Comparison of ENCODE assay signal across 17 cellular contexts in genomic region chr6:111282564-111282963, GRCh38.
DNase-seq lines count a peak whose midpoint lies in the region; ATAC-seq, FAIRE-seq and TF ChIP-seq lines count a peak whose summit lies in the region.
"Had no signal": no experiment of that assay in that cellular context is flagged by ENCODE, and none has a peak within 500 bp of the region (broad histone marks: within the 10 kb centered on the region; RNA-seq: fewer than 3 reads in every experiment).

No MANE protein-coding gene starts in this region.

- no peak for TF ChIP-seq RAD21 in K562 (CRISPR knock-in tag; conservative IDR thresholded peaks at IDR 0.05 in 1 of 2, IDR thresholded peaks at IDR 0.05 in 1 of 2)

- no peak for TF ChIP-seq EP300 in K562 (IDR thresholded peaks at IDR 0.05; ENCODE audit: low read length)

- in situ Hi-C loops in K562 (cut with MboI): no loop called here

- H3K27me3 ChIP-seq in K562 (ENCODE audit: control insufficient read depth in 2 of 2, insufficient read depth in 2 of 2, low read length in 2 of 2) (no peaks in the 10 kb centered on the region), small intestine (ENCODE audit: control insufficient read depth in 2 of 2, insufficient read depth in 2 of 2, low read length in 2 of 2) (no peaks in the 10 kb centered on the region), right atrium auricular region (no peaks in the 10 kb centered on the region)
- H3K27me3 ChIP-seq: BLaER1 treated with 17β-estradiol and CSF1 and Interleukin-3, amounts not matched to agents 10 nM and 100 nM had no signal

- CTCF ChIA-PET in HEK293 (lab: Yijun Ruan, JAX): interaction anchor here (0.6 kb wide), 1 partner anchor 323 kb away, joined by 3 read pairs; no protein-coding TSS in a partner anchor
- CTCF ChIA-PET in K562 (lab: Yijun Ruan, JAX; ENCODE audit: low intra/inter-chr PET ratio): no interaction called here

- no peak overlapping the region for H2AFZ ChIP-seq in K562 (ENCODE audit: low read depth, low read length)
- H2AFZ ChIP-seq: GM23248 had no signal

- no peaks in the 10 kb centered on the region for H3K9me1 ChIP-seq in K562 (ENCODE audit: control insufficient read depth, insufficient read depth, low read length)

- H3K36me3 ChIP-seq in HEK293 (ENCODE audit: control insufficient read depth in 2 of 2, insufficient read depth in 1 of 2, low read length in 2 of 2) (peaks cover 12 to 50% of the 10 kb centered on the region in 2 experiments), K562 (ENCODE audit: control insufficient read depth, insufficient read depth, low read length) (peaks cover 19% of the 10 kb centered on the region; the same call in 2 of the 3 replicates), mucosa of descending colon (ENCODE audit: low read depth) (no peaks in the 10 kb centered on the region), small intestine (ENCODE audit: control insufficient read depth in 2 of 2, insufficient read depth in 2 of 2, low read length in 2 of 2) (peaks cover 0 to 5% of the 10 kb centered on the region in 2 donors), right atrium auricular region (peaks cover 21% of the 10 kb centered on the region)

- no peak for TF ChIP-seq CTCF in HEK293 (tag by site-specific recombination; IDR thresholded peaks at IDR 0.05)
- no peak for TF ChIP-seq CTCF in K562 (IDR thresholded peaks at IDR 0.05 in 2 of 3, conservative IDR thresholded peaks at IDR 0.05 in 1 of 3; ENCODE audit: insufficient read depth in 2 of 3, low read depth in 1 of 3, low read length in 3 of 3)
- TF ChIP-seq CTCF in mucosa of descending colon (IDR thresholded peaks at IDR 0.05): no peak
- no peak for TF ChIP-seq CTCF in right atrium auricular region (IDR thresholded peaks at IDR 0.05)

- no peak for DNase-seq in K562 (ENCODE audit: extremely low read depth in 1 of 4, low spot score in 3 of 4)
- DNase-seq in mucosa of descending colon: no peak
- DNase-seq in small intestine: peak; percentile 44
- DNase-seq in right atrium auricular region (ENCODE audit: low spot score): no peak
- no peak for DNase-seq in amniotic stem cell (lab: John Stamatoyannopoulos, UW)
- DNase-seq: CD8-positive, alpha-beta T cell; DMS 273 treated with DMSO at 0.1 percent for 48 hours; DMS53; DND-41; EL; GM23248; HCEC 1CT; HFFc6 had no signal

- no peak for TF ChIP-seq POLR2A in K562 (conservative IDR thresholded peaks at IDR 0.05)

- no TSS peak for BruUV-seq in K562 (replicated peaks; lab: Mats Ljungman, UMichigan)

- no peak overlapping the region for H3K4me2 ChIP-seq in K562 (ENCODE audit: insufficient read depth, low read length)

- intact Hi-C loops in K562 (cut with micrococcal nuclease) (no loop called here), mucosa of descending colon (cut with DNase I, micrococcal nuclease) (no loop called here)

- H3K9ac ChIP-seq in K562 (ENCODE audit: insufficient read depth in 1 of 2, low read depth in 2 of 2, low read length in 2 of 2): no peak overlapping the region
- H3K9ac ChIP-seq: BLaER1 treated with 17β-estradiol and CSF1 and Interleukin-3, amounts not matched to agents 10 nM and 100 nM; GM23248 had no signal

- no peak for FAIRE-seq in K562 (lab: Jason Lieb, UNC)
- FAIRE-seq in small intestine (lab: Jason Lieb, UNC): no peak
- FAIRE-seq: GM12878 had no signal

- POLR2A ChIA-PET in HEK293 (lab: Yijun Ruan, JAX): no interaction called here
- POLR2A ChIA-PET in K562 (lab: Yijun Ruan, JAX): no interaction called here

- H3K4me3 ChIP-seq in HEK293 (ENCODE audit: low read depth, low read length) (no peak overlapping the region), K562 (no peak overlapping the region), mucosa of descending colon (no peak overlapping the region), small intestine (ENCODE audit: low read depth in 1 of 2, low read length in 2 of 2) (no peak overlapping the region), right atrium auricular region (no peak overlapping the region)
- H3K4me3 ChIP-seq: BLaER1 treated with 17β-estradiol and CSF1 and Interleukin-3, amounts not matched to agents 10 nM and 100 nM; GM12878; GM23248 had no signal

- WGBS in K562 (ENCODE audit: insufficient coverage, low coverage, missing lambda C conversion rate): 75% methylated on average over 1 of the region's 1 CpG
- 29 to 75% (median 61%) methylated on average over 1 of the region's 1 CpG for WGBS in small intestine, 3 donors

- no peak overlapping the region for H3K27ac ChIP-seq in HEK293 (ENCODE audit: extremely low read depth, low read depth, low read length)
- no peak overlapping the region for H3K27ac ChIP-seq in K562 (ENCODE audit: extremely low read depth, low read depth, low read length)
- H3K27ac ChIP-seq in small intestine (ENCODE audit: low read depth in 1 of 2, low read length in 1 of 2): peak overlapping the region in 1 of 2 donors; percentile 11
- H3K27ac ChIP-seq in right atrium auricular region: no peak overlapping the region
- H3K27ac ChIP-seq: BLaER1 treated with 17β-estradiol and CSF1 and Interleukin-3, amounts not matched to agents 10 nM and 100 nM; GM23248 had no signal

- no peaks in the 10 kb centered on the region for H3K4me1 ChIP-seq in HEK293 (ENCODE audit: control insufficient read depth, insufficient read depth, low read length)
- H3K4me1 ChIP-seq in K562 (replicated peaks in 1 of 2; ENCODE audit: control insufficient read depth in 2 of 2, insufficient read depth in 2 of 2, low read length in 2 of 2): no peaks in the 10 kb centered on the region
- H3K4me1 ChIP-seq in mucosa of descending colon (ENCODE audit: low read depth): no peaks in the 10 kb centered on the region
- H3K4me1 ChIP-seq in small intestine (ENCODE audit: control insufficient read depth in 2 of 2, insufficient read depth in 1 of 2, low read depth in 1 of 2, low read length in 1 of 2): peaks cover 0 to 3% of the 10 kb centered on the region in 2 donors
- no peaks in the 10 kb centered on the region for H3K4me1 ChIP-seq in right atrium auricular region

- no peaks in the 10 kb centered on the region for H4K20me1 ChIP-seq in K562 (replicated peaks; ENCODE audit: control insufficient read depth, insufficient read depth, low read length)
- H4K20me1 ChIP-seq: BLaER1 treated with 17β-estradiol and CSF1 and Interleukin-3, amounts not matched to agents 10 nM and 100 nM had no signal

- ATAC-seq in K562 (no peak), mucosa of descending colon (peak; percentile 58), GM21529 (IDR thresholded peaks at IDR 0.05; ENCODE audit: unreplicated experiment) (no peak)
- ATAC-seq: CD8-positive, alpha-beta T cell had no signal

- H3K79me2 ChIP-seq in K562 (ENCODE audit: control insufficient read depth, insufficient read depth, low read length): no peaks in the 10 kb centered on the region; the same call in 2 of the 3 replicates

- H3K9me3 ChIP-seq in HEK293 (ENCODE audit: control insufficient read depth, insufficient read depth, low read depth, low read length): no peaks in the 10 kb centered on the region
- no peaks in the 10 kb centered on the region for H3K9me3 ChIP-seq in K562 (replicated peaks; ENCODE audit: control insufficient read depth, insufficient read depth, low read depth, low read length)
- H3K9me3 ChIP-seq in mucosa of descending colon: no peaks in the 10 kb centered on the region
- no peaks in the 10 kb centered on the region for H3K9me3 ChIP-seq in small intestine (ENCODE audit: control insufficient read depth, low read depth)
- no peaks in the 10 kb centered on the region for H3K9me3 ChIP-seq in right atrium auricular region

TF ChIP-seq in HEK293, 187 proteins besides CTCF, POLR2A, EP300 and RAD21:
- no peak for TF ChIP-seq OVOL3 (tag by site-specific recombination; IDR thresholded peaks at IDR 0.05)
- TF ChIP-seq SP7 (tag by site-specific recombination; IDR thresholded peaks at IDR 0.05): peak; percentile 78
- no peak for TF ChIP-seq ZNF174 (tag by site-specific recombination; IDR thresholded peaks at IDR 0.05)
- TF ChIP-seq ZNF157 (tag by site-specific recombination; IDR thresholded peaks at IDR 0.05): no peak
- TF ChIP-seq TCF7L2 (IDR thresholded peaks at IDR 0.05; ENCODE audit: borderline replicate concordance, low read depth, low read length): no peak
TF ChIP-seq in HEK293: peak in this region for 1.

TF ChIP-seq in K562, 482 proteins besides CTCF, POLR2A, EP300 and RAD21:
- TF ChIP-seq HMBOX1 (IDR thresholded peaks at IDR 0.05): peak; percentile 58; the same call in 1 of the 2 replicates
- 0 out of 2 replicates have a peak, but pooled peaks have one; percentile 3 for TF ChIP-seq SPI1 (IDR thresholded peaks at IDR 0.05; ENCODE audit: borderline replicate concordance, low read depth, low read length)
- TF ChIP-seq GMEB1 (CRISPR knock-in tag; IDR thresholded peaks at IDR 0.05): no peak
TF ChIP-seq in K562: peak in this region for 2.
